In the genomic region with DNA sequence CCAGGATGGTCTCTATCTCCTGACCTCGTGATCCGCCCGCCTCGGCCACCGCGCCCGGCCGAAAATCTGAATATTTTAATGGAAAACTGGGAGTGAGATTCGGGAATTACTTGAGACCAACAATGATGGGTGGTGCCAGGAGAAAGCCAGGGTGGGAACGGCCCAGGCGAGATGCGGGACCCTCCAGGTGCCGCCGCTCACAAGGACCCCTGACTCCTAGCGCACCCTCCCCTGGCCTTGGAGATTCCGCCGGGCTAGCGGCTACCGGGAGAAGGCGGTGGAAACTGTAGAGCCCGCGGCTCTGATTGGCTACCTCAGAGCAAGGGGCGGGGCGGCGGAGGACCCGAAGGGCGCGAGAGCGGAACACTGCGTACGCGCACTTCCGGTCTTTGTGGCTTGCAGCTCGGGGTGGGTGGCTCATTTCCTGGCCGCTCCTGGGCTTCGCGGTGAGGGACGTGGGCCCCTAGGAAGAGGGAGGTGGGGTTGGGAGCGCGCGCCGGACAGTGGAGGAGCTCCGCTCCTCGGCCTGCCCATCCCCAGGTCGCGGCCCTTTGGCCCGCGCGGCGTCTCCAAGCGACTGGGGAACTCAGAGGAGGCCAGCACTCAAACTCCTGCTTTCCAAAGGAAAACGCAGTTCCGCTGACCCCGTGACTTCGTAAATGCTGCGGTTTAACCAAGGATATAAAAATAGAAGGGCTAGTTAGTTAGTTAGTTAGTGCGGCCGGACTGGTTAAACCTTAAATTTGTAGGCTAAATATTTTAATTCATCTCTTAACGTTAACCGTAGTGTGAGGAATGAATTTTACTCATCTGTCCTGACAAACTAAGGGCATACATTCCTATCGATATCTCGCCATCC, we compare ENCODE assay signal across 1 cellular context.
A peak's percentile ranks its signal among the peaks of the same experiment; 100 is the strongest.
TF ChIP-seq lines count a peak whose summit lies in the region.

A gene (plus strand): TSS at position 371 of the 859 bp plus-strand sequence. CDS start 1,437 bp downstream, outside the sequence.

TF ChIP-seq in HEK293, 187 proteins besides CTCF, POLR2A, EP300 and RAD21 (continued from another document and continues in another):
- TF ChIP-seq, protein P1, sequence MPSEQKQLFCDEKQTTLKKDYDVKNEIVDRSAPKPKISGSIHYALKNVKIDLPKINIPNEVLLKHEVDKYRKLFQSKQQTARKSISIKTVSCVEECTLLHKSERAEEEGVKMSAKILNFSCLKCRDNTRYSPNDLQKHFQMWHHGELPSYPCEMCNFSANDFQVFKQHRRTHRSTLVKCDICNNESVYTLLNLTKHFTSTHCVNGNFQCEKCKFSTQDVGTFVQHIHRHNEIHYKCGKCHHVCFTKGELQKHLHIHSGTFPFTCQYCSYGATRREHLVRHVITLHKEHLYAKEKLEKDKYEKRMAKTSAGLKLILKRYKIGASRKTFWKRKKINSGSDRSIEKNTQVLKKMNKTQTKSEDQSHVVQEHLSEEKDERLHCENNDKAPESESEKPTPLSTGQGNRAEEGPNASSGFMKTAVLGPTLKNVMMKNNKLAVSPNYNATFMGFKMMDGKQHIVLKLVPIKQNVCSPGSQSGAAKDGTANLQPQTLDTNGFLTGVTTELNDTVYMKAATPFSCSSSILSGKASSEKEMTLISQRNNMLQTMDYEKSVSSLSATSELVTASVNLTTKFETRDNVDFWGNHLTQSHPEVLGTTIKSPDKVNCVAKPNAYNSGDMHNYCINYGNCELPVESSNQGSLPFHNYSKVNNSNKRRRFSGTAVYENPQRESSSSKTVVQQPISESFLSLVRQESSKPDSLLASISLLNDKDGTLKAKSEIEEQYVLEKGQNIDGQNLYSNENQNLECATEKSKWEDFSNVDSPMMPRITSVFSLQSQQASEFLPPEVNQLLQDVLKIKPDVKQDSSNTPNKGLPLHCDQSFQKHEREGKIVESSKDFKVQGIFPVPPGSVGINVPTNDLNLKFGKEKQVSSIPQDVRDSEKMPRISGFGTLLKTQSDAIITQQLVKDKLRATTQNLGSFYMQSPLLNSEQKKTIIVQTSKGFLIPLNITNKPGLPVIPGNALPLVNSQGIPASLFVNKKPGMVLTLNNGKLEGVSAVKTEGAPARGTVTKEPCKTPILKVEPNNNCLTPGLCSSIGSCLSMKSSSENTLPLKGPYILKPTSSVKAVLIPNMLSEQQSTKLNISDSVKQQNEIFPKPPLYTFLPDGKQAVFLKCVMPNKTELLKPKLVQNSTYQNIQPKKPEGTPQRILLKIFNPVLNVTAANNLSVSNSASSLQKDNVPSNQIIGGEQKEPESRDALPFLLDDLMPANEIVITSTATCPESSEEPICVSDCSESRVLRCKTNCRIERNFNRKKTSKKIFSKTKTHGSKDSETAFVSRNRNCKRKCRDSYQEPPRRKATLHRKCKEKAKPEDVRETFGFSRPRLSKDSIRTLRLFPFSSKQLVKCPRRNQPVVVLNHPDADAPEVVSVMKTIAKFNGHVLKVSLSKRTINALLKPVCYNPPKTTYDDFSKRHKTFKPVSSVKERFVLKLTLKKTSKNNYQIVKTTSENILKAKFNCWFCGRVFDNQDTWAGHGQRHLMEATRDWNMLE (tag by site-specific recombination; conservative IDR thresholded peaks at IDR 0.05; ENCODE audit: low read depth), result peak; percentile 46
- no peak for TF ChIP-seq ZSCAN23 (tag by site-specific recombination; IDR thresholded peaks at IDR 0.05)
- TF ChIP-seq ZNF510 (tag by site-specific recombination; IDR thresholded peaks at IDR 0.05; ENCODE audit: insufficient replicate concordance), result no peak
- no peak for TF ChIP-seq ZNF114 (tag by site-specific recombination; IDR thresholded peaks at IDR 0.05)
- no peak for TF ChIP-seq ZNF214 (tag by site-specific recombination; IDR thresholded peaks at IDR 0.05; ENCODE audit: borderline replicate concordance)
- TF ChIP-seq ZNF274 (IDR thresholded peaks at IDR 0.05; ENCODE audit: low read length), result no peak
- no peak for TF ChIP-seq ZNF274 (tag by site-specific recombination; IDR thresholded peaks at IDR 0.05; ENCODE audit: borderline replicate concordance)
- TF ChIP-seq, protein P2, sequence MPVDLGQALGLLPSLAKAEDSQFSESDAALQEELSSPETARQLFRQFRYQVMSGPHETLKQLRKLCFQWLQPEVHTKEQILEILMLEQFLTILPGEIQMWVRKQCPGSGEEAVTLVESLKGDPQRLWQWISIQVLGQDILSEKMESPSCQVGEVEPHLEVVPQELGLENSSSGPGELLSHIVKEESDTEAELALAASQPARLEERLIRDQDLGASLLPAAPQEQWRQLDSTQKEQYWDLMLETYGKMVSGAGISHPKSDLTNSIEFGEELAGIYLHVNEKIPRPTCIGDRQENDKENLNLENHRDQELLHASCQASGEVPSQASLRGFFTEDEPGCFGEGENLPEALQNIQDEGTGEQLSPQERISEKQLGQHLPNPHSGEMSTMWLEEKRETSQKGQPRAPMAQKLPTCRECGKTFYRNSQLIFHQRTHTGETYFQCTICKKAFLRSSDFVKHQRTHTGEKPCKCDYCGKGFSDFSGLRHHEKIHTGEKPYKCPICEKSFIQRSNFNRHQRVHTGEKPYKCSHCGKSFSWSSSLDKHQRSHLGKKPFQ (tag by site-specific recombination; IDR thresholded peaks at IDR 0.05), result no peak
- no peak for TF ChIP-seq ZNF677 (tag by site-specific recombination; IDR thresholded peaks at IDR 0.05)
- TF ChIP-seq GLI2 (tag by site-specific recombination; IDR thresholded peaks at IDR 0.05; ENCODE audit: borderline replicate concordance, low read depth), result no peak
- TF ChIP-seq ZBTB8A (tag by site-specific recombination; IDR thresholded peaks at IDR 0.05), result no peak
- no peak for TF ChIP-seq ZNF223 (tag by site-specific recombination; IDR thresholded peaks at IDR 0.05)
- no peak for TF ChIP-seq ZNF830 (tag by site-specific recombination; IDR thresholded peaks at IDR 0.05; ENCODE audit: low read depth)
- TF ChIP-seq GFI1B (tag by site-specific recombination; IDR thresholded peaks at IDR 0.05), result no peak
- TF ChIP-seq, protein P3, sequence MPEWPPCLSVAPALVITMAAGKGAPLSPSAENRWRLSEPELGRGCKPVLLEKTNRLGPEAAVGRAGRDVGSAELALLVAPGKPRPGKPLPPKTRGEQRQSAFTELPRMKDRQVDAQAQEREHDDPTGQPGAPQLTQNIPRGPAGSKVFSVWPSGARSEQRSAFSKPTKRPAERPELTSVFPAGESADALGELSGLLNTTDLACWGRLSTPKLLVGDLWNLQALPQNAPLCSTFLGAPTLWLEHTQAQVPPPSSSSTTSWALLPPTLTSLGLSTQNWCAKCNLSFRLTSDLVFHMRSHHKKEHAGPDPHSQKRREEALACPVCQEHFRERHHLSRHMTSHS (tag by site-specific recombination; IDR thresholded peaks at IDR 0.05), result no peak
- TF ChIP-seq, protein P4, sequence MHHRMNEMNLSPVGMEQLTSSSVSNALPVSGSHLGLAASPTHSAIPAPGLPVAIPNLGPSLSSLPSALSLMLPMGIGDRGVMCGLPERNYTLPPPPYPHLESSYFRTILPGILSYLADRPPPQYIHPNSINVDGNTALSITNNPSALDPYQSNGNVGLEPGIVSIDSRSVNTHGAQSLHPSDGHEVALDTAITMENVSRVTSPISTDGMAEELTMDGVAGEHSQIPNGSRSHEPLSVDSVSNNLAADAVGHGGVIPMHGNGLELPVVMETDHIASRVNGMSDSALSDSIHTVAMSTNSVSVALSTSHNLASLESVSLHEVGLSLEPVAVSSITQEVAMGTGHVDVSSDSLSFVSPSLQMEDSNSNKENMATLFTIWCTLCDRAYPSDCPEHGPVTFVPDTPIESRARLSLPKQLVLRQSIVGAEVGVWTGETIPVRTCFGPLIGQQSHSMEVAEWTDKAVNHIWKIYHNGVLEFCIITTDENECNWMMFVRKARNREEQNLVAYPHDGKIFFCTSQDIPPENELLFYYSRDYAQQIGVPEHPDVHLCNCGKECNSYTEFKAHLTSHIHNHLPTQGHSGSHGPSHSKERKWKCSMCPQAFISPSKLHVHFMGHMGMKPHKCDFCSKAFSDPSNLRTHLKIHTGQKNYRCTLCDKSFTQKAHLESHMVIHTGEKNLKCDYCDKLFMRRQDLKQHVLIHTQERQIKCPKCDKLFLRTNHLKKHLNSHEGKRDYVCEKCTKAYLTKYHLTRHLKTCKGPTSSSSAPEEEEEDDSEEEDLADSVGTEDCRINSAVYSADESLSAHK (tag by site-specific recombination; IDR thresholded peaks at IDR 0.05), result no peak
- no peak for TF ChIP-seq ZNF837 (tag by site-specific recombination; IDR thresholded peaks at IDR 0.05)
- no peak for TF ChIP-seq ZNF19 (tag by site-specific recombination; IDR thresholded peaks at IDR 0.05; ENCODE audit: low read depth)
- TF ChIP-seq WT1 (tag by site-specific recombination; IDR thresholded peaks at IDR 0.05), result no peak
- TF ChIP-seq SP7 (tag by site-specific recombination; IDR thresholded peaks at IDR 0.05), result peak; percentile 59
- TF ChIP-seq ZNF560 (tag by site-specific recombination; IDR thresholded peaks at IDR 0.05; ENCODE audit: borderline replicate concordance), result no peak
- TF ChIP-seq ZNF571 (tag by site-specific recombination; IDR thresholded peaks at IDR 0.05), result no peak
- no peak for TF ChIP-seq ZNF132 (tag by site-specific recombination; IDR thresholded peaks at IDR 0.05; ENCODE audit: borderline replicate concordance)
- TF ChIP-seq, protein P5, sequence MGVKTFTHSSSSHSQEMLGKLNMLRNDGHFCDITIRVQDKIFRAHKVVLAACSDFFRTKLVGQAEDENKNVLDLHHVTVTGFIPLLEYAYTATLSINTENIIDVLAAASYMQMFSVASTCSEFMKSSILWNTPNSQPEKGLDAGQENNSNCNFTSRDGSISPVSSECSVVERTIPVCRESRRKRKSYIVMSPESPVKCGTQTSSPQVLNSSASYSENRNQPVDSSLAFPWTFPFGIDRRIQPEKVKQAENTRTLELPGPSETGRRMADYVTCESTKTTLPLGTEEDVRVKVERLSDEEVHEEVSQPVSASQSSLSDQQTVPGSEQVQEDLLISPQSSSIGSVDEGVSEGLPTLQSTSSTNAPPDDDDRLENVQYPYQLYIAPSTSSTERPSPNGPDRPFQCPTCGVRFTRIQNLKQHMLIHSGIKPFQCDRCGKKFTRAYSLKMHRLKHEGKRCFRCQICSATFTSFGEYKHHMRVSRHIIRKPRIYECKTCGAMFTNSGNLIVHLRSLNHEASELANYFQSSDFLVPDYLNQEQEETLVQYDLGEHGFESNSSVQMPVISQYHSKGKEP (tag by site-specific recombination; IDR thresholded peaks at IDR 0.05), result no peak
- TF ChIP-seq, protein P6, sequence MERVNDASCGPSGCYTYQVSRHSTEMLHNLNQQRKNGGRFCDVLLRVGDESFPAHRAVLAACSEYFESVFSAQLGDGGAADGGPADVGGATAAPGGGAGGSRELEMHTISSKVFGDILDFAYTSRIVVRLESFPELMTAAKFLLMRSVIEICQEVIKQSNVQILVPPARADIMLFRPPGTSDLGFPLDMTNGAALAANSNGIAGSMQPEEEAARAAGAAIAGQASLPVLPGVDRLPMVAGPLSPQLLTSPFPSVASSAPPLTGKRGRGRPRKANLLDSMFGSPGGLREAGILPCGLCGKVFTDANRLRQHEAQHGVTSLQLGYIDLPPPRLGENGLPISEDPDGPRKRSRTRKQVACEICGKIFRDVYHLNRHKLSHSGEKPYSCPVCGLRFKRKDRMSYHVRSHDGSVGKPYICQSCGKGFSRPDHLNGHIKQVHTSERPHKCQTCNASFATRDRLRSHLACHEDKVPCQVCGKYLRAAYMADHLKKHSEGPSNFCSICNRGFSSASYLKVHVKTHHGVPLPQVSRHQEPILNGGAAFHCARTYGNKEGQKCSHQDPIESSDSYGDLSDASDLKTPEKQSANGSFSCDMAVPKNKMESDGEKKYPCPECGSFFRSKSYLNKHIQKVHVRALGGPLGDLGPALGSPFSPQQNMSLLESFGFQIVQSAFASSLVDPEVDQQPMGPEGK (tag by site-specific recombination; IDR thresholded peaks at IDR 0.05), result peak; percentile 55; the same call in 1 of the 2 replicates
- no peak for TF ChIP-seq ZNF354C (tag by site-specific recombination; IDR thresholded peaks at IDR 0.05; ENCODE audit: borderline replicate concordance, low read depth)
- no peak for TF ChIP-seq ZNF366 (tag by site-specific recombination; conservative IDR thresholded peaks at IDR 0.05)
- peak; percentile 93 for TF ChIP-seq ZFP37 (tag by site-specific recombination; IDR thresholded peaks at IDR 0.05)
- no peak for TF ChIP-seq PRDM1 (tag by site-specific recombination; IDR thresholded peaks at IDR 0.05)
- no peak for TF ChIP-seq ZNF600 (tag by site-specific recombination; IDR thresholded peaks at IDR 0.05)
- no peak for TF ChIP-seq ZNF664 (tag by site-specific recombination; IDR thresholded peaks at IDR 0.05)
- TF ChIP-seq, protein P7, sequence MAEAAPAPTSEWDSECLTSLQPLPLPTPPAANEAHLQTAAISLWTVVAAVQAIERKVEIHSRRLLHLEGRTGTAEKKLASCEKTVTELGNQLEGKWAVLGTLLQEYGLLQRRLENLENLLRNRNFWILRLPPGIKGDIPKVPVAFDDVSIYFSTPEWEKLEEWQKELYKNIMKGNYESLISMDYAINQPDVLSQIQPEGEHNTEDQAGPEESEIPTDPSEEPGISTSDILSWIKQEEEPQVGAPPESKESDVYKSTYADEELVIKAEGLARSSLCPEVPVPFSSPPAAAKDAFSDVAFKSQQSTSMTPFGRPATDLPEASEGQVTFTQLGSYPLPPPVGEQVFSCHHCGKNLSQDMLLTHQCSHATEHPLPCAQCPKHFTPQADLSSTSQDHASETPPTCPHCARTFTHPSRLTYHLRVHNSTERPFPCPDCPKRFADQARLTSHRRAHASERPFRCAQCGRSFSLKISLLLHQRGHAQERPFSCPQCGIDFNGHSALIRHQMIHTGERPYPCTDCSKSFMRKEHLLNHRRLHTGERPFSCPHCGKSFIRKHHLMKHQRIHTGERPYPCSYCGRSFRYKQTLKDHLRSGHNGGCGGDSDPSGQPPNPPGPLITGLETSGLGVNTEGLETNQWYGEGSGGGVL (tag by site-specific recombination; IDR thresholded peaks at IDR 0.05), result 0 out of 2 replicates have a peak, but pooled peaks have one; percentile 33
- TF ChIP-seq ZNF514 (tag by site-specific recombination; IDR thresholded peaks at IDR 0.05), result no peak
- TF ChIP-seq ZNF341 (tag by site-specific recombination; IDR thresholded peaks at IDR 0.05; ENCODE audit: low read depth), result peak; percentile 61
- TF ChIP-seq ZNF211 (tag by site-specific recombination; IDR thresholded peaks at IDR 0.05; ENCODE audit: low read depth), result no peak
- TF ChIP-seq ZNF544 (tag by site-specific recombination; IDR thresholded peaks at IDR 0.05), result no peak
- no peak for TF ChIP-seq HOXA7 (CRISPR knock-in tag; IDR thresholded peaks at IDR 0.05; ENCODE audit: borderline replicate concordance)
- no peak for TF ChIP-seq ZNF658 (tag by site-specific recombination; IDR thresholded peaks at IDR 0.05)
